Comparison of ENCODE assay signal across 13 cellular contexts in genomic region chr2:237410949-237411635, GRCh38. TPM values are rescaled to one million over a fixed set of nuclear protein-coding genes. Genes with fewer than 3 reads are reported as not detected.
DNase-seq lines count a peak whose midpoint lies in the region; ATAC-seq, FAIRE-seq and TF ChIP-seq lines count a peak whose summit lies in the region.
"Had no signal": no experiment of that assay in that cellular context is flagged by ENCODE, and none has a peak within 500 bp of the region (broad histone marks: within the 10 kb centered on the region; RNA-seq: fewer than 3 reads in every experiment).

No MANE protein-coding gene starts in this region.

- CTCF ChIA-PET in Panc1 (lab: Charles Lee): interaction anchor here (1.6 kb wide), 1 partner anchor 246 kb away, joined by 11 read pairs; no protein-coding TSS in a partner anchor

- H3K4me3 ChIP-seq in Panc1 (ENCODE audit: low read depth in 2 of 2, low read length in 2 of 2) (no peak overlapping the region), esophagus muscularis mucosa (peak overlapping the region; percentile 53 to 61 (median 58)), tibial nerve (peak overlapping the region; percentile 34 to 49 (median 42))

- intact Hi-C loops in Panc1 (cut with micrococcal nuclease; ENCODE audit: unreplicated experiment): loop anchor here (5.0 kb wide), 1 partner anchor 239 kb away; no protein-coding TSS in a partner anchor
- intact Hi-C loops in esophagus muscularis mucosa (cut with DNase I): loop anchor here (2.0 to 10.0 kb wide), 4 partner anchors 96 to 319 kb away; no protein-coding TSS in a partner anchor

- no peak for TF ChIP-seq POLR2A in esophagus muscularis mucosa (IDR thresholded peaks at IDR 0.05; ENCODE audit: low read depth)
- TF ChIP-seq POLR2A in tibial nerve (IDR thresholded peaks at IDR 0.05): no peak
- no peak for TF ChIP-seq POLR2A in GM12892 (IDR thresholded peaks at IDR 0.05; ENCODE audit: low read depth, low read length)

- TF ChIP-seq CTCF in Panc1 (IDR thresholded peaks at IDR 0.05) (no peak), esophagus muscularis mucosa (IDR thresholded peaks at IDR 0.05) (no peak), nephron progenitor cell (IDR thresholded peaks at IDR 0.05) (no peak), tibial nerve (IDR thresholded peaks at IDR 0.05) (no peak)

- in situ Hi-C loops in Panc1 (cut with HindIII; ENCODE audit: low pct_unique_long_range_greater_than_20kb, low sequenced_read_pairs): no loop called here

- peaks cover 54% of the 10 kb centered on the region for H3K4me1 Mint-ChIP-seq in nephron progenitor cell
- H3K4me1 Mint-ChIP-seq in activated T-cell treated with anti-CD3 and anti-CD28 coated beads, Interleukin-2, amount 50 U/mL, for 72 hours (ENCODE audit: low read depth): peaks cover 6% of the 10 kb centered on the region
- H3K4me1 Mint-ChIP-seq: stimulated activated naive CD8-positive, alpha-beta T cell treated with anti-CD3 and anti-CD28 coated beads, Interleukin-15, amount 100 ng/mL, for 72 hours had no signal

- DNase-seq in Panc1 (ENCODE audit: low read depth, low spot score) (no peak), esophagus muscularis mucosa (ENCODE audit: extremely low spot score) (peak; percentile 89), nephron progenitor cell (no peak), tibial nerve (ENCODE audit: low spot score in 2 of 2) (no peak), DMS79 treated with DMSO at 0.1 percent for 48 hours (lab: John Stamatoyannopoulos, UW) (no peak), T1000 (lab: John Stamatoyannopoulos, UW) (no peak), GM12892 (ENCODE audit: insufficient read length) (no peak)
- no peak for DNase-seq in activated T-cell treated with anti-CD3 and anti-CD28 coated beads, Interleukin-2, amount 50 U/mL, for 72 hours
- DNase-seq: activated naive CD8-positive, alpha-beta T cell treated with anti-CD3 and anti-CD28 coated beads for 36 hours; NCI-H1694; stimulated activated naive CD8-positive, alpha-beta T cell treated with anti-CD3 and anti-CD28 coated beads, Interleukin-15, amount 100 ng/mL, for 72 hours had no signal

- WGBS in esophagus muscularis mucosa: 47% methylated on average over 16 of the region's 16 CpGs
- WGBS in tibial nerve, 2 donors: 56 to 60% methylated on average over 16 of the region's 16 CpGs

- H3K27me3 ChIP-seq in Panc1 (ENCODE audit: control insufficient read depth, insufficient read depth, low read length) (no peaks in the 10 kb centered on the region), esophagus muscularis mucosa (no peaks in the 10 kb centered on the region), tibial nerve (peaks cover 0 to 5% of the 10 kb centered on the region in 2 donors)

- H3K9me3 Mint-ChIP-seq in nephron progenitor cell: no peaks in the 10 kb centered on the region
- no peaks in the 10 kb centered on the region for H3K9me3 Mint-ChIP-seq in activated T-cell treated with anti-CD3 and anti-CD28 coated beads, Interleukin-2, amount 50 U/mL, for 72 hours
- H3K9me3 Mint-ChIP-seq: activated naive CD8-positive, alpha-beta T cell treated with anti-CD3 and anti-CD28 coated beads for 36 hours; stimulated activated naive CD8-positive, alpha-beta T cell treated with anti-CD3 and anti-CD28 coated beads, Interleukin-15, amount 100 ng/mL, for 72 hours had no signal

- peak overlapping the region; percentile 35 for H3K4me3 Mint-ChIP-seq in nephron progenitor cell
- no peak overlapping the region for H3K4me3 Mint-ChIP-seq in activated T-cell treated with anti-CD3 and anti-CD28 coated beads, Interleukin-2, amount 50 U/mL, for 72 hours
- H3K4me3 Mint-ChIP-seq: activated naive CD8-positive, alpha-beta T cell treated with anti-CD3 and anti-CD28 coated beads for 36 hours; stimulated activated naive CD8-positive, alpha-beta T cell treated with anti-CD3 and anti-CD28 coated beads, Interleukin-15, amount 100 ng/mL, for 72 hours had no signal

- H3K36me3 ChIP-seq in Panc1 (ENCODE audit: control insufficient read depth, insufficient read depth, low read length): no peaks in the 10 kb centered on the region
- H3K36me3 ChIP-seq in esophagus muscularis mucosa: no peaks in the 10 kb centered on the region
- H3K36me3 ChIP-seq in tibial nerve: no peaks in the 10 kb centered on the region

- no TSS peak for BruUV-seq in Panc1 (replicated peaks; lab: Mats Ljungman, UMichigan)

- no peak overlapping the region for H3K27ac Mint-ChIP-seq in nephron progenitor cell
- no peak overlapping the region for H3K27ac Mint-ChIP-seq in activated T-cell treated with anti-CD3 and anti-CD28 coated beads, Interleukin-2, amount 50 U/mL, for 72 hours
- H3K27ac Mint-ChIP-seq: activated naive CD8-positive, alpha-beta T cell treated with anti-CD3 and anti-CD28 coated beads for 36 hours; stimulated activated naive CD8-positive, alpha-beta T cell treated with anti-CD3 and anti-CD28 coated beads, Interleukin-15, amount 100 ng/mL, for 72 hours had no signal

- no peak for FAIRE-seq in GM12892 (lab: Jason Lieb, UNC)

- POLR2A ChIA-PET in Panc1 (lab: Charles Lee): interaction anchor here (0.6 kb wide), 1 partner anchor 252 kb away, joined by 4 read pairs; no protein-coding TSS in a partner anchor

- TF ChIP-seq EP300 in esophagus muscularis mucosa (IDR thresholded peaks at IDR 0.05) (no peak), tibial nerve (IDR thresholded peaks at IDR 0.05) (no peak)

- ATAC-seq in Panc1: no peak
- no peak for ATAC-seq in activated T-cell treated with anti-CD3 and anti-CD28 coated beads, Interleukin-2, amount 50 U/mL, for 72 hours (replicated peaks in 1 of 2)
- ATAC-seq: stimulated activated naive CD8-positive, alpha-beta T cell treated with anti-CD3 and anti-CD28 coated beads, Interleukin-15, amount 100 ng/mL, for 72 hours had no signal

- no peaks in the 10 kb centered on the region for H3K36me3 Mint-ChIP-seq in nephron progenitor cell (ENCODE audit: low read depth)
- H3K36me3 Mint-ChIP-seq in activated T-cell treated with anti-CD3 and anti-CD28 coated beads, Interleukin-2, amount 50 U/mL, for 72 hours (ENCODE audit: insufficient read depth in 2 of 2): no peaks in the 10 kb centered on the region
- H3K36me3 Mint-ChIP-seq: activated naive CD8-positive, alpha-beta T cell treated with anti-CD3 and anti-CD28 coated beads for 36 hours had no signal

- peaks cover 3% of the 10 kb centered on the region for H3K27me3 Mint-ChIP-seq in nephron progenitor cell (ENCODE audit: low read depth, poor library complexity)
- H3K27me3 Mint-ChIP-seq in activated T-cell treated with anti-CD3 and anti-CD28 coated beads, Interleukin-2, amount 50 U/mL, for 72 hours (ENCODE audit: low read depth): no peaks in the 10 kb centered on the region
- H3K27me3 Mint-ChIP-seq: activated naive CD8-positive, alpha-beta T cell treated with anti-CD3 and anti-CD28 coated beads for 36 hours; stimulated activated naive CD8-positive, alpha-beta T cell treated with anti-CD3 and anti-CD28 coated beads, Interleukin-15, amount 100 ng/mL, for 72 hours had no signal

- 0 out of 2 replicates have a peak, but pooled peaks cover 4% of the 10 kb centered on the region for H3K4me1 ChIP-seq in Panc1 (ENCODE audit: control insufficient read depth, insufficient read depth, low read length)
- peaks cover 11 to 82% (median 72%) of the 10 kb centered on the region in 4 donors for H3K4me1 ChIP-seq in esophagus muscularis mucosa
- H3K4me1 ChIP-seq in tibial nerve: peaks cover 0 to 23% (median 0%) of the 10 kb centered on the region in 4 donors
- H3K4me1 ChIP-seq: parathyroid adenoma had no signal

- H3K27ac ChIP-seq in Panc1 (ENCODE audit: low read length) (peak overlapping the region; percentile 67; the same call in 1 of the 2 replicates), esophagus muscularis mucosa (replicated peaks in 1 of 4) (peak overlapping the region; percentile 90 to 95 (median 92)), tibial nerve (peak overlapping the region; percentile 66 to 85 (median 74))
- H3K27ac ChIP-seq: parathyroid adenoma, VCaP had no signal

- H3K9me3 ChIP-seq in Panc1 (ENCODE audit: control insufficient read depth, insufficient read depth, low read depth, low read length) (no peaks in the 10 kb centered on the region), esophagus muscularis mucosa (no peaks in the 10 kb centered on the region), tibial nerve (no peaks in the 10 kb centered on the region)

RNA-seq across cellular contexts. Expression of gene COL6A3, which starts 2.9 kb away (rescaled TPM):
- 0.69 TPM for total RNA-seq in Panc1 (2021; ENCODE audit: unreplicated experiment)
- polyA plus RNA-seq in Panc1 (2012; ENCODE audit: insufficient read length): 0.31 TPM
- total RNA-seq in esophagus muscularis mucosa: 100 to 1,000 TPM in 3 of 4 donors, 10 to 100 TPM in 1; 96.2 to 350 (median 192) TPM
- total RNA-seq in tibial nerve: 100 to 1,000 TPM; 228 to 558 (median 364) TPM
- total RNA-seq in activated T-cell treated with anti-CD3 and anti-CD28 coated beads, Interleukin-2, amount 50 U/mL, for 72 hours: 10 to 100 TPM; 12.0 to 17.3 TPM
- polyA plus RNA-seq in GM12892 (2012; ENCODE audit: missing spikeins): 0.06 TPM

Comparison
In these comparisons a context has a peak if more than half of its experiments do, and no peak if none do; other contexts are left out.
1. H3K4me3 ChIP-seq: peak in esophagus muscularis mucosa (4 of 4) and tibial nerve (4 of 4); none in Panc1 (0 of 2).
2. RNA of gene COL6A3, which starts 2.9 kb away (total RNA-seq): 228 to 558 TPM in tibial nerve and 96.2 to 350 TPM in esophagus muscularis mucosa; 12.0 to 17.3 TPM in activated T-cell treated with anti-CD3 and anti-CD28 coated beads, Interleukin-2, amount 50 U/mL, for 72 hours and 0.69 TPM in Panc1 (single experiment); every median in the first group is over 4 times any median in the second.
3. Peak in every context shown above with its lines, with median percentiles within 50 percentile points of each other: H3K27ac ChIP-seq.